8 cellular contexts compared by ENCODE assay signal in the genomic region with DNA sequence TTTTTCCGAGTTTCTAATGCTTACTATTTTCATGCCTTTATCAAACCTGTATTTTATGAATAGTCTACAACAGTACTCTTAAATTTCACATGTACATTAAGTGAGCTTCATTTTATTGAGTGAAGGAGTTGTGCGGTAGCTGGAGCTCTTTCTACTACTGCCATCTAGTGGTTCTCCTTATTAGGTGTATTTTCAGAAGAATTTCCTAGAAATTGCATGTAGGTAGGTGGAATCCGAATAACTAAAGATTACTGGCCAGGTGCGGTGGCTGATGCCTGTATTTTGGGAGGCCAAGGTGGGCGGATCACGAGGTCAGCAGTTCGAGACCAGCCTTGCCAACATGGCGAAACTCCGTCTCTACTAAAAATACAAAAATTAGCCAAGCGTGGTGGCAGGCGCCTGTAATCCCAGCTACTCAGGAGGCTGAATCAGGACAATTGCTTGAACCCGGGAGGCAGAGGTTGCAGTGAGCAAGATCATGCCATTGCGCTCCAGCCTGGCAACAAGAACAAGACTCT. TPM values are rescaled to one million over a fixed set of nuclear protein-coding genes. Genes with fewer than 3 reads are reported as not detected.
DNase-seq lines count a peak whose midpoint lies in the region; ATAC-seq and TF ChIP-seq lines count a peak whose summit lies in the region.

No MANE protein-coding gene starts in this region.

- H3K27ac ChIP-seq in adrenal gland (no peak overlapping the region), hepatocyte (no peak overlapping the region), spleen (no peak overlapping the region)

- H3K36me3 ChIP-seq in adrenal gland (replicated peaks in 1 of 2): no peaks in the 10 kb centered on the region
- H3K36me3 ChIP-seq in hepatocyte (replicated peaks; ENCODE audit: insufficient read depth, low read depth): no peaks in the 10 kb centered on the region
- H3K36me3 ChIP-seq in spleen: no peaks in the 10 kb centered on the region

- no peaks in the 10 kb centered on the region for H3K79me2 ChIP-seq in hepatocyte

- peak; percentile 47 to 78 (median 70) for TF ChIP-seq CTCF in adrenal gland (IDR thresholded peaks at IDR 0.05)
- peak; percentile 78 for TF ChIP-seq CTCF in hepatocyte (IDR thresholded peaks at IDR 0.05; ENCODE audit: poor library complexity)
- peak; percentile 22 to 73 (median 54) for TF ChIP-seq CTCF in spleen (IDR thresholded peaks at IDR 0.05 in 8 of 11, conservative IDR thresholded peaks at IDR 0.05 in 3 of 11)

- no peaks in the 10 kb centered on the region for H3K27me3 ChIP-seq in adrenal gland
- H3K27me3 ChIP-seq in hepatocyte: no peaks in the 10 kb centered on the region
- H3K27me3 ChIP-seq in spleen (replicated peaks in 1 of 7): no peaks in the 10 kb centered on the region

- H3K9me2 ChIP-seq in hepatocyte (replicated peaks; ENCODE audit: insufficient read depth): no peaks in the 10 kb centered on the region

- ATAC-seq in GM18873 (IDR thresholded peaks at IDR 0.05; ENCODE audit: low FRiP score, unreplicated experiment): peak; percentile 40
- peak; percentile 86 for ATAC-seq in HG03439 (IDR thresholded peaks at IDR 0.05; ENCODE audit: unreplicated experiment)

- 20 to 28% (median 25%) methylated on average over 13 of the region's 13 CpGs for WGBS in adrenal gland, 4 donors
- WGBS in hepatocyte (ENCODE audit: low lambda C conversion rate, missing lambda C conversion rate): 35% methylated on average over 13 of the region's 13 CpGs
- 33 to 38% (median 33%) methylated on average over 13 of the region's 13 CpGs for WGBS in spleen, 5 donors

- DNase-seq in COR-L47 (lab: John Stamatoyannopoulos, UW) (peak; percentile 50), NCI-H446 treated with DMSO at 0.1 percent for 48 hours (lab: John Stamatoyannopoulos, UW) (peak; percentile 46), adrenal gland (peak in 1 of 7 donors; percentile 4), hepatocyte (ENCODE audit: low spot score) (peak; percentile 75), spleen (no peak), anterior cingulate cortex (lab: John Stamatoyannopoulos, UW) (no peak)

- H3K4me3 ChIP-seq in adrenal gland: no peak overlapping the region
- no peak overlapping the region for H3K4me3 ChIP-seq in hepatocyte
- H3K4me3 ChIP-seq in spleen: no peak overlapping the region

- TF ChIP-seq POLR2A in adrenal gland (IDR thresholded peaks at IDR 0.05) (no peak), spleen (IDR thresholded peaks at IDR 0.05) (no peak)

- H3K4me1 ChIP-seq in adrenal gland (replicated peaks in 1 of 2): no peaks in the 10 kb centered on the region
- H3K4me1 ChIP-seq in hepatocyte (ENCODE audit: insufficient read depth): no peaks in the 10 kb centered on the region
- H3K4me1 ChIP-seq in spleen: peaks cover 0 to 23% (median 12%) of the 10 kb centered on the region in 6 donors

- no peaks in the 10 kb centered on the region for H4K20me1 ChIP-seq in hepatocyte (ENCODE audit: insufficient read depth, poor library complexity, severe bottlenecking)

- H3K9me3 ChIP-seq in adrenal gland (replicated peaks in 1 of 3): no peaks in the 10 kb centered on the region
- no peaks in the 10 kb centered on the region for H3K9me3 ChIP-seq in hepatocyte (ENCODE audit: low read depth)
- no peaks in the 10 kb centered on the region for H3K9me3 ChIP-seq in spleen

- H2AFZ ChIP-seq in hepatocyte: no peak overlapping the region

- intact Hi-C loops in adrenal gland (cut with DNase I) (no loop called here), spleen (cut with DNase I; ENCODE audit: low total_unique reads) (no loop called here)

- H3K4me2 ChIP-seq in hepatocyte: no peak overlapping the region

RNA-seq across cellular contexts. Expression of a gene that starts 38.3 kb away (rescaled TPM):
- total RNA-seq in adrenal gland: not detected
- polyA plus RNA-seq in adrenal gland: not detected
- not detected in 2 replicates for total RNA-seq in hepatocyte
- polyA plus RNA-seq in hepatocyte: not detected in 2 replicates
- not detected for total RNA-seq in spleen
- polyA plus RNA-seq in spleen: not detected

Comparison
In these comparisons a context has a peak if more than half of its experiments do, and no peak if none do; other contexts are left out.
1. DNase-seq: peak in COR-L47 (single experiment), NCI-H446 treated with DMSO at 0.1 percent for 48 hours (single experiment) and hepatocyte (single experiment); none in spleen (single experiment) and anterior cingulate cortex (0 of 58).
2. Peak in every context shown above with its lines, with median percentiles within 50 percentile points of each other: CTCF ChIP-seq.